Comparison of ENCODE assay signal across 22 cellular contexts in the genomic region with DNA sequence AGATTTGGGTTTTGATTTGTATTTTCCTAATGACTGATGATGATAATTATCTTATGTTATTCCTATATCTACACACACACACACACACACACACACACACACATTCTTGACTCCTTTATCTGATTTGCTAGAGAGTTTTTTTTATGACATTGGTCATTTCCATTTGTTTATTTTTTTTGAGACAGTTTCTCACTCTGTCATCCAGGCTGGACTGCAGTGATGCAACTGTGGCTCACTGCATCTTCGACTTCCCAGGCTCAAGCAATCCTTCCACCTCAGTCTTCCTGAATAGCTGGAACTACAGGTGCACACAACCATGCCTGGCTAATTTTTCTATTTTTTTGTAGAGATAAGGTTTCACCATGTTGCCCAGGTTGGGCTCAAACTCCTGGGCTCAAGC.
"Had no signal": no experiment of that assay in that cellular context is flagged by ENCODE, and none has a peak within 500 bp of the region (broad histone marks: within the 10 kb centered on the region; RNA-seq: fewer than 3 reads in every experiment).

No MANE protein-coding gene starts in this region.

- H3K4me3 ChIP-seq: gastrocnemius medialis, heart right ventricle, mucosa of descending colon, psoas muscle, right lobe of liver, suprapubic skin, thyroid gland had no signal

- H3K4me1 ChIP-seq: gastrocnemius medialis, heart right ventricle, psoas muscle, right lobe of liver, suprapubic skin, thyroid gland had no signal

- H3K36me3 ChIP-seq: right lobe of liver had no signal

- H3K9me3 ChIP-seq: gastrocnemius medialis, heart right ventricle, mucosa of descending colon, neutrophil, right lobe of liver, suprapubic skin, thyroid gland had no signal

- H3K27ac ChIP-seq: gastrocnemius medialis, heart right ventricle, neutrophil, psoas muscle, right lobe of liver, suprapubic skin, thyroid gland had no signal

- DNase-seq: effector CD4-positive, alpha-beta T cell; endodermal cell; gastrocnemius medialis; heart right ventricle; hypothalamus; kidney glomerular epithelial cell; mammary epithelial cell; mucosa of descending colon; naive thymus-derived CD8-positive, alpha-beta T cell; psoas muscle; retina; right lobe of liver; stimulated activated CD4-positive, alpha-beta T cell treated with anti-CD3 and anti-CD28 coated beads, Interleukin-4, amount 100 ng/mL, for 1 hour; stimulated activated CD8-positive, alpha-beta memory T cell treated with anti-CD3 and anti-CD28 coated beads, Interleukin-4, amount 100 ng/mL, for 48 hours; stimulated activated naive CD8-positive, alpha-beta T cell treated with anti-CD3 and anti-CD28 coated beads, Interleukin-15, Interleukin-2, amounts not matched to agents 100 U/mL and 50 U/mL, for 24 hours; thyroid gland had no signal

- H3K27me3 ChIP-seq: gastrocnemius medialis, neutrophil, right lobe of liver, suprapubic skin, thyroid gland had no signal

- ATAC-seq: esophagus mucosa; gastrocnemius medialis; mucosa of descending colon; naive thymus-derived CD8-positive, alpha-beta T cell; psoas muscle; right lobe of liver; stimulated activated effector memory CD8-positive, alpha-beta T cell treated with anti-CD3 and anti-CD28 coated beads, Interleukin-12 subunit alpha, Interleukin-12 subunit beta, amount 100 ng/mL, for 72 hours; stimulated activated naive CD8-positive, alpha-beta T cell treated with anti-CD3 and anti-CD28 coated beads, Interleukin-15, Interleukin-2, amounts not matched to agents 100 U/mL and 50 U/mL, for 24 hours had no signal

- FAIRE-seq: endothelial cell of umbilical vein, urothelium cell line had no signal
